24 cellular contexts compared by ENCODE assay signal in the genomic region with DNA sequence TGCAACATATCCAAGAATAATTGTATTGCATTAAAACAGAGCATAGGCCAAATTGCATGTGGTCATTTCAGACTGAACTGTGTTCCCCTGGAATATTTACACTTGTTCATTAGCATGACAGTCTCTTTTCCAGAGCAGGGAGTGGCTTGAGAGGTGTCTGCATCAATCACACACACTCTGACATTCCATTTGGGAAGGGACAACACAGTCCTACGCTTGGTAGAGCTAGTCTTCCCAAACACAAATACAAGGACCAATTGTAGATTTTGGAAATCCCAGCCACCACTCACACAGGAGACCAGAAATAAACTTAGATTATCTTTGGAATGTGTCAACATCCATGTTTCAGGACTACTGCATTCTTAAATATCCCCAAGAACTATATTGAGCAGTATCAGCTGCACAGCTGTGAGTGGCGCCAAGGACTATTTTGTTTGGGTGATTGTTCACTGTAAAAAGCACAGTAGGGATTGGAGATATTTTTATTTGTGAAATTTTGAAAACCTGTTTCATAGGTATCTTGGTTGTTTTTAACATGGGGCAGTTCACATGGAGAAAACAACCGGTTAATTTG.
"Had no signal": no experiment of that assay in that cellular context is flagged by ENCODE, and none has a peak within 500 bp of the region (broad histone marks: within the 10 kb centered on the region; RNA-seq: fewer than 3 reads in every experiment).

No MANE protein-coding gene starts in this region.

- H3K4me3 Mint-ChIP-seq: activated CD4-positive, alpha-beta memory T cell treated with anti-CD3 and anti-CD28 coated beads for 36 hours; activated CD4-positive, alpha-beta T cell treated with anti-CD3 and anti-CD28 coated beads, Interleukin-2, amount 10 ng/mL, durations not matched to agents 7 days and 5 days; activated naive CD8-positive, alpha-beta T cell; activated T-cell treated with anti-CD3 and anti-CD28 coated beads, Interleukin-2, amount 50 U/mL, for 4 hours; brain; T-helper 17 cell had no signal

- H3K27ac ChIP-seq: KMS-11, RWPE1, VCaP had no signal

- H3K4me1 Mint-ChIP-seq: activated CD4-positive, alpha-beta T cell treated with anti-CD3 and anti-CD28 coated beads, Interleukin-2, amount 10 ng/mL, durations not matched to agents 7 days and 5 days; T-helper 17 cell had no signal

- H3K4me2 ChIP-seq: KMS-11 had no signal

- H3K27me3 Mint-ChIP-seq: activated CD4-positive, alpha-beta memory T cell treated with anti-CD3 and anti-CD28 coated beads for 36 hours; activated CD4-positive, alpha-beta T cell treated with anti-CD3 and anti-CD28 coated beads, Interleukin-2, amount 10 ng/mL, durations not matched to agents 7 days and 5 days; activated naive CD8-positive, alpha-beta T cell; brain had no signal

- H3K9me3 Mint-ChIP-seq: activated CD4-positive, alpha-beta memory T cell treated with anti-CD3 and anti-CD28 coated beads for 36 hours; activated CD4-positive, alpha-beta T cell treated with anti-CD3 and anti-CD28 coated beads, Interleukin-2, amount 10 ng/mL, durations not matched to agents 7 days and 5 days; activated T-cell treated with anti-CD3 and anti-CD28 coated beads, Interleukin-2, amount 50 U/mL, for 4 hours; brain had no signal

- DNase-seq: activated CD4-positive, alpha-beta memory T cell treated with anti-CD3 and anti-CD28 coated beads for 36 hours; activated CD4-positive, alpha-beta T cell treated with anti-CD3 and anti-CD28 coated beads, Interleukin-2, amount 10 ng/mL, durations not matched to agents 7 days and 5 days; activated CD4-positive, CD25-positive, alpha-beta regulatory T cell; activated CD8-positive, alpha-beta memory T cell treated with anti-CD3 and anti-CD28 coated beads for 24 hours; activated effector memory CD4-positive, alpha-beta T cell treated with anti-CD3 and anti-CD28 coated beads, Interleukin-2, amount 50 U/mL, for 16 hours; activated naive CD4-positive, alpha-beta T cell treated with Interleukin-2 at 50 U/mL for 16 hours; activated T-cell treated with anti-CD3 and anti-CD28 coated beads, Interleukin-2, amount 50 U/mL, for 4 hours; amygdala; NCI-H1092; NCI-H1417; NCI-H1930; NCI-H2171; NCI-H345; NCI-H510A; NCI-H526 treated with DMSO at 0.1 percent for 48 hours; NCI-H82; SHP77 treated with DMSO at 0.1 percent for 48 hours; T-helper 17 cell; T1000 had no signal

- ATAC-seq: activated T-cell treated with anti-CD3 and anti-CD28 coated beads, Interleukin-2, amount 50 U/mL, for 4 hours; T-helper 17 cell had no signal

- H3K27ac Mint-ChIP-seq: activated CD4-positive, alpha-beta memory T cell treated with anti-CD3 and anti-CD28 coated beads for 36 hours; activated CD4-positive, alpha-beta T cell treated with anti-CD3 and anti-CD28 coated beads, Interleukin-2, amount 10 ng/mL, durations not matched to agents 7 days and 5 days; activated naive CD8-positive, alpha-beta T cell; brain; T-helper 17 cell had no signal

- H3K36me3 Mint-ChIP-seq: activated CD4-positive, alpha-beta memory T cell treated with anti-CD3 and anti-CD28 coated beads for 36 hours; activated naive CD8-positive, alpha-beta T cell; brain had no signal
